Comparison of ENCODE assay signal across 9 cellular contexts in the genomic region with DNA sequence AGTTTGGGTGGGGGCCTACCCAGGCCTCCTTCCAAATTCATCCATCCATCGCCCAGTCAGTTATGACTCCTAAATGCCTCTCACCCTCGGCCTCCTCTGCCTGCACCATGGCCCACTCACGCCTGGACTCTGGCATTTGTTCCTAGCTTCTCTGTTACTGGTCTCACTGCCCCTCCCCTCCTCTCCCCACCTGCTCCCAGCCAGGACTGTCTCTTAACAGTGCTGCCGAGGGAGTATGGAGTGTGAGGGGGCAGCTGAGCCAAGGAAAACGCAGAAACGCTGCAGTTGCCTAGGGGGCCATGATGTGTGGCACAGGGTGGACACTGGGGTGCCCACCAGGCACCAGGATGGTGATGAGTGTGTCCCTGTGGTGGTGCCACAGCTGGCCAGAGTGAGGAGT. TPM values are rescaled to one million over a fixed set of nuclear protein-coding genes. Genes with fewer than 3 reads are reported as not detected.
A peak's percentile ranks its signal among the peaks of the same experiment; 100 is the strongest.
DNase-seq lines count a peak whose midpoint lies in the region; ATAC-seq and TF ChIP-seq lines count a peak whose summit lies in the region.
"Had no signal": no experiment of that assay in that cellular context is flagged by ENCODE, and none has a peak within 500 bp of the region (broad histone marks: within the 10 kb centered on the region; RNA-seq: fewer than 3 reads in every experiment).

No MANE protein-coding gene starts in this region.

- no peak for DNase-seq in AG04450 (ENCODE audit: low read depth, low spot score)
- DNase-seq in HFFc6: no peak
- peak; percentile 54 for DNase-seq in chondrocyte (ENCODE audit: low spot score)
- no peak for DNase-seq in naive thymus-derived CD8-positive, alpha-beta T cell
- DNase-seq in D341Med (ENCODE audit: low spot score): no peak
- DNase-seq in left lung: no peak
- DNase-seq: GDM1 had no signal

- H3K27ac Mint-ChIP-seq in HFFc6 (peak overlapping the region; percentile 77), chondrocyte (ENCODE audit: unreplicated experiment) (peak overlapping the region; percentile 68)
- H3K27ac Mint-ChIP-seq in naive thymus-derived CD8-positive, alpha-beta T cell: peak overlapping the region in 5 of 10 donors; percentile 43 to 67 (median 63)

- CTCF ChIA-PET in AG04450 (lab: Charles Lee): interaction anchor here (1.1 to 8.7 kb wide), 15 partner anchors 9 to 318 kb away, joined by 3 to 157 read pairs (median 27); a partner anchor contains a TSS

- H3K4me1 Mint-ChIP-seq in HFFc6 (ENCODE audit: low read depth) (peaks cover 27% of the 10 kb centered on the region), chondrocyte (ENCODE audit: low read depth) (peaks cover 33% of the 10 kb centered on the region)
- H3K4me1 Mint-ChIP-seq in naive thymus-derived CD8-positive, alpha-beta T cell: peaks cover 4 to 23% (median 12%) of the 10 kb centered on the region in 4 donors

- H3K9me3 Mint-ChIP-seq in HFFc6 (no peaks in the 10 kb centered on the region), chondrocyte (ENCODE audit: low read depth) (no peaks in the 10 kb centered on the region)
- H3K9me3 Mint-ChIP-seq in naive thymus-derived CD8-positive, alpha-beta T cell: no peaks in the 10 kb centered on the region

- H3K9me3 ChIP-seq in AG04450 (ENCODE audit: control insufficient read depth, insufficient read depth, low read length): peaks cover 3% of the 10 kb centered on the region; the same call in 1 of the 2 replicates
- no peaks in the 10 kb centered on the region for H3K9me3 ChIP-seq in left lung

- peak overlapping the region; percentile 90 for H3K4me3 Mint-ChIP-seq in HFFc6
- peak overlapping the region; percentile 80 for H3K4me3 Mint-ChIP-seq in chondrocyte (ENCODE audit: unreplicated experiment)
- H3K4me3 Mint-ChIP-seq in naive thymus-derived CD8-positive, alpha-beta T cell: peak overlapping the region in 9 of 10 donors; percentile 43 to 70 (median 57)

- H3K36me3 Mint-ChIP-seq in HFFc6 (ENCODE audit: low read depth): peaks cover 31% of the 10 kb centered on the region
- peaks cover 17% of the 10 kb centered on the region for H3K36me3 Mint-ChIP-seq in chondrocyte (ENCODE audit: low read depth)
- peaks cover 0 to 22% (median 0%) of the 10 kb centered on the region in 3 donors for H3K36me3 Mint-ChIP-seq in naive thymus-derived CD8-positive, alpha-beta T cell

- H3K4me3 ChIP-seq in AG04450 (ENCODE audit: low read depth, low read length) (peak overlapping the region; percentile 66), left lung (no peak overlapping the region)

- no peak for ATAC-seq in naive thymus-derived CD8-positive, alpha-beta T cell
- ATAC-seq in HG02759 (IDR thresholded peaks at IDR 0.05; ENCODE audit: unreplicated experiment) (no peak), left lung (no peak), HG02840 (IDR thresholded peaks at IDR 0.05; ENCODE audit: low FRiP score, unreplicated experiment) (no peak)

- H3K36me3 ChIP-seq in left lung: peaks cover 0 to 37% of the 10 kb centered on the region in 2 donors

- H3K27ac ChIP-seq in AG04450 (ENCODE audit: low read depth, low read length): no peak overlapping the region
- H3K27ac ChIP-seq in left lung: no peak overlapping the region

- POLR2A ChIA-PET in AG04450 (lab: Yijun Ruan, JAX): no interaction called here
- POLR2A ChIA-PET in naive thymus-derived CD8-positive, alpha-beta T cell (lab: Charles Lee): interaction anchor here (0.7 kb wide), 1 partner anchor 18 kb away, joined by 3 read pairs; no protein-coding TSS in a partner anchor

- intact Hi-C loops in left lung (cut with DNase I): loop anchor here in 1 of 2 donors (5.0 to 10.0 kb wide), 2 partner anchors 77 to 315 kb away; no protein-coding TSS in a partner anchor

- H3K27me3 Mint-ChIP-seq in HFFc6 (ENCODE audit: insufficient read depth): peaks cover 8% of the 10 kb centered on the region
- no peaks in the 10 kb centered on the region for H3K27me3 Mint-ChIP-seq in chondrocyte (ENCODE audit: low read depth)
- no peaks in the 10 kb centered on the region for H3K27me3 Mint-ChIP-seq in naive thymus-derived CD8-positive, alpha-beta T cell

- H3K27me3 ChIP-seq in AG04450 (ENCODE audit: control insufficient read depth, insufficient read depth, low read length): no peaks in the 10 kb centered on the region
- H3K27me3 ChIP-seq in left lung: no peaks in the 10 kb centered on the region

- TF ChIP-seq CTCF in AG04450 (IDR thresholded peaks at IDR 0.05; ENCODE audit: low read depth, low read length): no peak
- TF ChIP-seq CTCF in HFFc6 (IDR thresholded peaks at IDR 0.05): no peak; the same call in 1 of the 2 replicates
- no peak for TF ChIP-seq CTCF in chondrocyte (IDR thresholded peaks at IDR 0.05)
- TF ChIP-seq CTCF in left lung (IDR thresholded peaks at IDR 0.05): no peak

- peaks cover 7 to 35% of the 10 kb centered on the region in 2 donors for H3K4me1 ChIP-seq in left lung

RNA-seq across cellular contexts. Expression of a gene that starts 3.1 kb away (rescaled TPM):
- 5.6 and 6.1 TPM in 2 replicates for polyA plus RNA-seq in AG04450 (2011; rRNA removed)
- polyA minus RNA-seq in AG04450 (2011; rRNA and poly(A)+ RNA removed): 2.8 and 3.8 TPM in 2 replicates
- total RNA-seq in HFFc6 (2021; fragmentation: NEBNext Ultra II Directional; extraction: Animal tissue kit (Norgen Biotek cat#: 25700)): 10 to 100 TPM; 13.7 to 16.4 (median 14.2) TPM
- total RNA-seq in chondrocyte (13.2 to 14.3 TPM (median 14.2 TPM) in 3 replicates), left lung (10 to 100 TPM in 1 of 2 donors, 1 to 10 TPM in 1; 9.8 to 12.5 TPM)
- total RNA-seq in naive thymus-derived CD8-positive, alpha-beta T cell: 10 to 100 TPM; 15.7 to 15.8 TPM
- polyA plus RNA-seq in naive thymus-derived CD8-positive, alpha-beta T cell: 1 to 10 TPM; 2.2 to 4.7 (median 3.1) TPM

RNA-seq across cellular contexts. Expression of a gene that starts 22.7 kb away (rescaled TPM):
- polyA plus RNA-seq in AG04450 (2011; rRNA removed): 63.3 and 69.7 TPM in 2 replicates
- polyA minus RNA-seq in AG04450 (2011; rRNA and poly(A)+ RNA removed): 88.7 and 100 TPM in 2 replicates
- total RNA-seq in HFFc6 (2021; fragmentation: NEBNext Ultra II Directional; extraction: Animal tissue kit (Norgen Biotek cat#: 25700)): 10 to 100 TPM; 65.3 to 77.5 (median 72.1) TPM
- total RNA-seq in chondrocyte (70.9 to 85.7 TPM (median 73.2 TPM) in 3 replicates), left lung (10 to 100 TPM; 62.3 to 74.4 TPM)
- 10 to 100 TPM; 53.7 to 57.9 TPM for total RNA-seq in naive thymus-derived CD8-positive, alpha-beta T cell
- polyA plus RNA-seq in naive thymus-derived CD8-positive, alpha-beta T cell: 10 to 100 TPM; 53.4 to 73.7 (median 70.3) TPM

RNA-seq across cellular contexts. Expression of a gene that starts 25.4 kb away (rescaled TPM):
- 10.0 and 10.3 TPM in 2 replicates for polyA plus RNA-seq in AG04450 (2011; rRNA removed)
- 10.9 and 17.1 TPM in 2 replicates for polyA minus RNA-seq in AG04450 (2011; rRNA and poly(A)+ RNA removed)
- total RNA-seq in HFFc6 (2021; fragmentation: NEBNext Ultra II Directional; extraction: Animal tissue kit (Norgen Biotek cat#: 25700)): 10 to 100 TPM; 11.2 to 15.7 (median 13.5) TPM
- total RNA-seq in chondrocyte (10.5 to 12.2 TPM (median 10.8 TPM) in 3 replicates), left lung (10 to 100 TPM; 12.4 to 13.5 TPM)
- total RNA-seq in naive thymus-derived CD8-positive, alpha-beta T cell: 10 to 100 TPM; 30.1 to 31.8 TPM
- polyA plus RNA-seq in naive thymus-derived CD8-positive, alpha-beta T cell: 10 to 100 TPM; 34.1 to 47.6 (median 45.5) TPM

RNA-seq across cellular contexts. Expression of a gene that starts 36.5 kb away (rescaled TPM):
- 61.0 and 77.5 TPM in 2 replicates for polyA plus RNA-seq in AG04450 (2011; rRNA removed)
- 68.0 and 72.2 TPM in 2 replicates for polyA minus RNA-seq in AG04450 (2011; rRNA and poly(A)+ RNA removed)
- 100 to 1,000 TPM in 5 of 6 experiments, 10 to 100 TPM in 1; 85.5 to 210 (median 189) TPM for total RNA-seq in HFFc6 (2021; fragmentation: NEBNext Ultra II Directional; extraction: Animal tissue kit (Norgen Biotek cat#: 25700))
- total RNA-seq in chondrocyte (29.6 to 41.7 TPM (median 32.5 TPM) in 3 replicates), left lung (10 to 100 TPM; 10.4 to 31.2 TPM)
- total RNA-seq in naive thymus-derived CD8-positive, alpha-beta T cell: 1 to 10 TPM; 4.4 to 5.0 TPM
- 1 to 10 TPM in 2 of 3 donors, under 1 TPM in 1; 0.77 to 2.3 (median 1.2) TPM for polyA plus RNA-seq in naive thymus-derived CD8-positive, alpha-beta T cell

RNA-seq across cellular contexts. Expression of a gene that starts 54.7 kb away (rescaled TPM):
- 14.3 and 20.6 TPM in 2 replicates for polyA plus RNA-seq in AG04450 (2011; rRNA removed)
- polyA minus RNA-seq in AG04450 (2011; rRNA and poly(A)+ RNA removed): 16.2 and 23.4 TPM in 2 replicates
- total RNA-seq in HFFc6 (2021; fragmentation: NEBNext Ultra II Directional; extraction: Animal tissue kit (Norgen Biotek cat#: 25700)): 10 to 100 TPM; 15.8 to 26.9 (median 23.4) TPM
- total RNA-seq in chondrocyte: 49.4 to 57.0 TPM (median 51.4 TPM) in 3 replicates
- 100 to 1,000 TPM; 126 to 139 TPM for total RNA-seq in naive thymus-derived CD8-positive, alpha-beta T cell
- polyA plus RNA-seq in naive thymus-derived CD8-positive, alpha-beta T cell: 1 to 10 TPM; 3.1 to 8.6 (median 3.7) TPM
- 10 to 100 TPM; 78.6 to 86.3 TPM for total RNA-seq in left lung
